Comparison of ENCODE assay signal across 25 cellular contexts in the genomic region with DNA sequence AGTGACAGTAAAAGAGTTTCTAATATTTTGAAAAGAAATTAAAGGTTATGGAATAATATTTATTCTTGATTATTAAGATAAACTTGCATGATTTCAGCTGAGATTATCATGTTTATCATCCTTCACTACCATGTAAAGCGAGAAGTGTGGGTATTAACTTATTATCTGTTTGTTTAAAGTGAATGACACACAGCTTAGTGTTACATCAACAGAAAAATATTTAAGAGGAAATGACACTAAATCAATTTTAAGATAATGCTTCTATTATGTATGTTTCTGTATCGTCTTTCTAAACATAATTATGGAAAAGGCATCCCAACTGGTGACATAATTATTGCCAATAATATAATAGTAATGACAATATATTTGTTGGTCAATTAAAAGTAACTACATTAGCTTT.
"Had no signal": no experiment of that assay in that cellular context is flagged by ENCODE, and none has a peak within 500 bp of the region (broad histone marks: within the 10 kb centered on the region; RNA-seq: fewer than 3 reads in every experiment).

No MANE protein-coding gene starts in this region.

- H3K27me3 ChIP-seq: brain microvascular endothelial cell had no signal

- DNase-seq: activated CD4-positive, alpha-beta T cell treated with anti-CD3 and anti-CD28 coated beads for 1 hour; activated CD4-positive, alpha-beta T cell treated with anti-CD3 and anti-CD28 coated beads for 4 hours; activated CD4-positive, alpha-beta T cell treated with anti-CD3 and anti-CD28 coated beads, Interleukin-2, amount 50 U/mL, for 1 hour; activated CD4-positive, alpha-beta T cell treated with anti-CD3 and anti-CD28 coated beads, Interleukin-2, amount 50 U/mL, for 48 hours; activated CD8-positive, alpha-beta memory T cell treated with anti-CD3 and anti-CD28 coated beads for 24 hours; activated CD8-positive, alpha-beta T cell treated with anti-CD3 and anti-CD28 coated beads for 36 hours; activated effector memory CD4-positive, alpha-beta T cell treated with Interleukin-2 at 50 U/mL for 16 hours; activated gamma-delta T cell treated with Interleukin-2 at 50 U/mL for 16 hours; activated naive CD4-positive, alpha-beta T cell treated with anti-CD3 and anti-CD28 coated beads, Interleukin-2, amount 50 U/mL, for 16 hours; activated naive CD4-positive, alpha-beta T cell treated with Interleukin-2 at 50 U/mL for 16 hours; activated T-cell treated with anti-CD3 and anti-CD28 coated beads, Interleukin-2, amount 50 U/mL, for 4 hours; amniotic stem cell; anterior cingulate cortex; brain microvascular endothelial cell; caudate nucleus; cortex of kidney; dermis blood vessel endothelial cell; effector CD4-positive, alpha-beta T cell; effector memory CD8-positive, alpha-beta T cell; foreskin fibroblast; head of caudate nucleus; T-helper 2 cell had no signal

- H3K36me3 ChIP-seq: brain microvascular endothelial cell had no signal

- FAIRE-seq: astrocyte, frontal cortex had no signal

- H3K27ac ChIP-seq: brain microvascular endothelial cell, VCaP had no signal
